8 cellular contexts compared by ENCODE assay signal in the genomic region with DNA sequence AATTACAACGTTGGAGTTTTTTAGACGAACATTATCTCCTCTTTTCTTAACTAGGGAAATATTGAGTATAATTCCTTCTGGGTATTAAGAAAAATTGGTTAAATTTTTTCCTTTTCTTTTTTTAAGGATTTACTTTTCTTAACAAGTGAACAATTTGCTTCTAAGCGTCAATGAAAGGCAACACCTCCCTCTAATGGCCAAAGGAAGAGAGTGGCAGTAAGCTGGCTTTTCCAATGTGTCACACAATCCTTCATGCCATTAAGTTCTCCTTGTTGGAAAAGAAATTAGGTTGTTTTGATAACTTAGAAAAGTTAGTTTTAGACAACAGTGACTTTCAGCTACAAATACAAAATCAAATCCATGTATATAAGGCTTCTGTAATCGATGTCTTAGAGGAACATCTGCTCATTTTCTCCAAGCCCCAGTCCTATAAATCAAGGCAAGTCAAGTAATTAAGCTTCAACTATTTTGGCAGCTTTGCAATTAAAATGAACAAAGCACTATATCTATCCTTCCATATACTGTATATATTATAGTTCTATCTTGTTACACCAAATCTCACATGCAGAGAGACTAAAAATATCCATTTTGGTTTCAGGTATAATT.
DNase-seq lines count a peak whose midpoint lies in the region; ATAC-seq, FAIRE-seq and TF ChIP-seq lines count a peak whose summit lies in the region.

No MANE protein-coding gene starts in this region.

- no peak overlapping the region for H3K4me3 ChIP-seq in sigmoid colon

- DNase-seq in D721Med (ENCODE audit: insufficient read length, low spot score): no peak
- DNase-seq in SW480 (ENCODE audit: low spot score): peak; percentile 25
- peak; percentile 51 for DNase-seq in globus pallidus (ENCODE audit: low spot score)
- no peak for DNase-seq in sigmoid colon
- no peak for DNase-seq in activated gamma-delta T cell treated with Interleukin-2 at 50 U/mL for 16 hours
- DNase-seq in activated T-helper 2 cell treated with anti-CD3 and anti-CD28 coated beads, Interferon-gamma antibody, Interleukin-2, Interleukin-4, amounts not matched to agents 10 μg/mL and 5 μg/mL and 100 μg/mL, durations not matched to agents 14 hours and 24 hours and 36 hours (ENCODE audit: low spot score): no peak

- H3K27ac Mint-ChIP-seq in activated T-helper 2 cell treated with anti-CD3 and anti-CD28 coated beads, Interferon-gamma antibody, Interleukin-2, Interleukin-4, amounts not matched to agents 10 μg/mL and 5 μg/mL and 100 μg/mL, durations not matched to agents 14 hours and 24 hours and 36 hours: no peak overlapping the region

- ATAC-seq in HG02759 (IDR thresholded peaks at IDR 0.05; ENCODE audit: unreplicated experiment): no peak

- H3K4me3 Mint-ChIP-seq in activated T-helper 2 cell treated with anti-CD3 and anti-CD28 coated beads, Interferon-gamma antibody, Interleukin-2, Interleukin-4, amounts not matched to agents 10 μg/mL and 5 μg/mL and 100 μg/mL, durations not matched to agents 14 hours and 24 hours and 36 hours (ENCODE audit: low read depth): no peak overlapping the region

- peak; percentile 91 for TF ChIP-seq CTCF in D721Med (IDR thresholded peaks at IDR 0.05; ENCODE audit: insufficient read depth, missing control alignments)
- TF ChIP-seq CTCF in sigmoid colon (IDR thresholded peaks at IDR 0.05): peak; percentile 11 to 81 (median 73)

- H3K27me3 ChIP-seq in sigmoid colon: no peaks in the 10 kb centered on the region

- TF ChIP-seq EP300 in Ishikawa (IDR thresholded peaks at IDR 0.05; ENCODE audit: borderline replicate concordance) (no peak), sigmoid colon (IDR thresholded peaks at IDR 0.05) (no peak)

- no peak for TF ChIP-seq POLR2A in sigmoid colon (IDR thresholded peaks at IDR 0.05)

- intact Hi-C loops in sigmoid colon (cut with DNase I): loop anchor here (2.0 to 10.0 kb wide), 3 partner anchors 470 to 1037 kb away; a partner anchor contains a TSS
- intact Hi-C loops in activated T-helper 2 cell treated with anti-CD3 and anti-CD28 coated beads, Interferon-gamma antibody, Interleukin-2, Interleukin-4, amounts not matched to agents 10 μg/mL and 5 μg/mL and 100 μg/mL, durations not matched to agents 14 hours and 24 hours and 36 hours (cut with micrococcal nuclease): no loop called here

- FAIRE-seq in D721Med (lab: Jason Lieb, UNC): peak; percentile 97

- peak; percentile 81 for TF ChIP-seq RAD21 in Ishikawa (IDR thresholded peaks at IDR 0.05; ENCODE audit: low read depth)

- peaks cover 45% of the 10 kb centered on the region for H3K36me3 Mint-ChIP-seq in activated T-helper 2 cell treated with anti-CD3 and anti-CD28 coated beads, Interferon-gamma antibody, Interleukin-2, Interleukin-4, amounts not matched to agents 10 μg/mL and 5 μg/mL and 100 μg/mL, durations not matched to agents 14 hours and 24 hours and 36 hours (ENCODE audit: low read depth)

- no peaks in the 10 kb centered on the region for H3K27me3 Mint-ChIP-seq in activated T-helper 2 cell treated with anti-CD3 and anti-CD28 coated beads, Interferon-gamma antibody, Interleukin-2, Interleukin-4, amounts not matched to agents 10 μg/mL and 5 μg/mL and 100 μg/mL, durations not matched to agents 14 hours and 24 hours and 36 hours (ENCODE audit: low read depth)

- no peaks in the 10 kb centered on the region for H3K9me3 Mint-ChIP-seq in activated T-helper 2 cell treated with anti-CD3 and anti-CD28 coated beads, Interferon-gamma antibody, Interleukin-2, Interleukin-4, amounts not matched to agents 10 μg/mL and 5 μg/mL and 100 μg/mL, durations not matched to agents 14 hours and 24 hours and 36 hours

- peaks cover 16% of the 10 kb centered on the region for H3K4me1 Mint-ChIP-seq in activated T-helper 2 cell treated with anti-CD3 and anti-CD28 coated beads, Interferon-gamma antibody, Interleukin-2, Interleukin-4, amounts not matched to agents 10 μg/mL and 5 μg/mL and 100 μg/mL, durations not matched to agents 14 hours and 24 hours and 36 hours (ENCODE audit: low read depth)

- 27 to 49% methylated on average over 4 of the region's 4 CpGs for WGBS in sigmoid colon, 2 donors

- no peak overlapping the region for H3K27ac ChIP-seq in sigmoid colon

- no peaks in the 10 kb centered on the region for H3K4me1 ChIP-seq in sigmoid colon

- H3K36me3 ChIP-seq in sigmoid colon: peaks cover 0 to 38% (median 3%) of the 10 kb centered on the region in 4 donors

- no peaks in the 10 kb centered on the region for H3K9me3 ChIP-seq in sigmoid colon

TF ChIP-seq in Ishikawa, 13 proteins besides CTCF, POLR2A, EP300 and RAD21:
- TF ChIP-seq NFIC (IDR thresholded peaks at IDR 0.05): no peak
- TF ChIP-seq YY1 (IDR thresholded peaks at IDR 0.05; ENCODE audit: low read depth): no peak
- TF ChIP-seq CEBPB (IDR thresholded peaks at IDR 0.05): no peak
- TF ChIP-seq, protein P1, sequence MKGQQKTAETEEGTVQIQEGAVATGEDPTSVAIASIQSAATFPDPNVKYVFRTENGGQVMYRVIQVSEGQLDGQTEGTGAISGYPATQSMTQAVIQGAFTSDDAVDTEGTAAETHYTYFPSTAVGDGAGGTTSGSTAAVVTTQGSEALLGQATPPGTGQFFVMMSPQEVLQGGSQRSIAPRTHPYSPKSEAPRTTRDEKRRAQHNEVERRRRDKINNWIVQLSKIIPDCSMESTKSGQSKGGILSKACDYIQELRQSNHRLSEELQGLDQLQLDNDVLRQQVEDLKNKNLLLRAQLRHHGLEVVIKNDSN (IDR thresholded peaks at IDR 0.05): no peak
- TF ChIP-seq, protein P2, sequence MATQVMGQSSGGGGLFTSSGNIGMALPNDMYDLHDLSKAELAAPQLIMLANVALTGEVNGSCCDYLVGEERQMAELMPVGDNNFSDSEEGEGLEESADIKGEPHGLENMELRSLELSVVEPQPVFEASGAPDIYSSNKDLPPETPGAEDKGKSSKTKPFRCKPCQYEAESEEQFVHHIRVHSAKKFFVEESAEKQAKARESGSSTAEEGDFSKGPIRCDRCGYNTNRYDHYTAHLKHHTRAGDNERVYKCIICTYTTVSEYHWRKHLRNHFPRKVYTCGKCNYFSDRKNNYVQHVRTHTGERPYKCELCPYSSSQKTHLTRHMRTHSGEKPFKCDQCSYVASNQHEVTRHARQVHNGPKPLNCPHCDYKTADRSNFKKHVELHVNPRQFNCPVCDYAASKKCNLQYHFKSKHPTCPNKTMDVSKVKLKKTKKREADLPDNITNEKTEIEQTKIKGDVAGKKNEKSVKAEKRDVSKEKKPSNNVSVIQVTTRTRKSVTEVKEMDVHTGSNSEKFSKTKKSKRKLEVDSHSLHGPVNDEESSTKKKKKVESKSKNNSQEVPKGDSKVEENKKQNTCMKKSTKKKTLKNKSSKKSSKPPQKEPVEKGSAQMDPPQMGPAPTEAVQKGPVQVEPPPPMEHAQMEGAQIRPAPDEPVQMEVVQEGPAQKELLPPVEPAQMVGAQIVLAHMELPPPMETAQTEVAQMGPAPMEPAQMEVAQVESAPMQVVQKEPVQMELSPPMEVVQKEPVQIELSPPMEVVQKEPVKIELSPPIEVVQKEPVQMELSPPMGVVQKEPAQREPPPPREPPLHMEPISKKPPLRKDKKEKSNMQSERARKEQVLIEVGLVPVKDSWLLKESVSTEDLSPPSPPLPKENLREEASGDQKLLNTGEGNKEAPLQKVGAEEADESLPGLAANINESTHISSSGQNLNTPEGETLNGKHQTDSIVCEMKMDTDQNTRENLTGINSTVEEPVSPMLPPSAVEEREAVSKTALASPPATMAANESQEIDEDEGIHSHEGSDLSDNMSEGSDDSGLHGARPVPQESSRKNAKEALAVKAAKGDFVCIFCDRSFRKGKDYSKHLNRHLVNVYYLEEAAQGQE (IDR thresholded peaks at IDR 0.05; ENCODE audit: low read depth): no peak
- no peak for TF ChIP-seq TCF12 (IDR thresholded peaks at IDR 0.05; ENCODE audit: low read depth)
- no peak for TF ChIP-seq EGR1 (IDR thresholded peaks at IDR 0.05)
- TF ChIP-seq TEAD4 (IDR thresholded peaks at IDR 0.05): no peak
- TF ChIP-seq CREB1 (IDR thresholded peaks at IDR 0.05; ENCODE audit: low read depth): no peak
- TF ChIP-seq FOXM1 (IDR thresholded peaks at IDR 0.05; ENCODE audit: borderline replicate concordance, low read depth): no peak
- TF ChIP-seq, protein P3, sequence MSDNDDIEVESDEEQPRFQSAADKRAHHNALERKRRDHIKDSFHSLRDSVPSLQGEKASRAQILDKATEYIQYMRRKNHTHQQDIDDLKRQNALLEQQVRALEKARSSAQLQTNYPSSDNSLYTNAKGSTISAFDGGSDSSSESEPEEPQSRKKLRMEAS (IDR thresholded peaks at IDR 0.05): no peak
- no peak for TF ChIP-seq ZBTB7A (IDR thresholded peaks at IDR 0.05; ENCODE audit: low read depth)
- TF ChIP-seq TAF1 (IDR thresholded peaks at IDR 0.05; ENCODE audit: low read depth): no peak

Comparison
In these comparisons a context has a peak if more than half of its experiments do, and no peak if none do; other contexts are left out.
1. DNase-seq: peak in SW480 (single experiment) and globus pallidus (single experiment); none in D721Med (single experiment), sigmoid colon (single experiment), activated gamma-delta T cell treated with Interleukin-2 at 50 U/mL for 16 hours (single experiment) and activated T-helper 2 cell treated with anti-CD3 and anti-CD28 coated beads, Interferon-gamma antibody, Interleukin-2, Interleukin-4, amounts not matched to agents 10 μg/mL and 5 μg/mL and 100 μg/mL, durations not matched to agents 14 hours and 24 hours and 36 hours (single experiment).